Comparison of ENCODE assay signal across 22 cellular contexts in the genomic region with DNA sequence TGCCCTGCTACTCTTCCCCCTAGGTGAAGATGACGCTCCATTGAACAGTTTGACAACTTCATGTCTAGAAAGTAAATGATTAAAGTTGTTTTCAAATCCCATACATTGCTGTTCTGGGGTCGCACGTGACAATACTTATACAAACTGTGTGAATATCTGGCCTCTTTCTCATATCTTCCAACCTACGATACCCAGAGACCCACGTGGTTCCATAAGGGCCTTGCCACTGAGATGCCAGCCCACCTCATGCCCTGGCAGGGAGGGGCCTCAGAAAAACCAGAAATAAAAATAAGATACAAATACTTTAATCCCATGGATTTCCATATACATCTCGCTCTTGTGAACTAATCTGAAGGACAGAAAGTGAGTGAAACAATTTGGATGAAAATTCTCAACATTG. TPM values are rescaled to one million over a fixed set of nuclear protein-coding genes. Genes with fewer than 3 reads are reported as not detected.
"Had no signal": no experiment of that assay in that cellular context is flagged by ENCODE, and none has a peak within 500 bp of the region (broad histone marks: within the 10 kb centered on the region; RNA-seq: fewer than 3 reads in every experiment).

No MANE protein-coding gene starts in this region.

- H3K4me1 Mint-ChIP-seq: brain had no signal

- H3K27me3 ChIP-seq: dorsolateral prefrontal cortex, neutrophil, spleen, suprapubic skin, transverse colon, uterus had no signal

- H3K36me3 Mint-ChIP-seq: brain had no signal

- H3K27ac ChIP-seq: dorsolateral prefrontal cortex, lower lobe of right lung, neutrophil, spleen, suprapubic skin, transverse colon, uterus had no signal

- DNase-seq: activated CD4-positive, CD25-positive, alpha-beta regulatory T cell treated with anti-CD3 and anti-CD28 coated beads, Interleukin-2, amount 50 U/mL, for 72 hours; activated gamma-delta T cell; caudate nucleus; dorsolateral prefrontal cortex; erythroblast; foreskin melanocyte; glutamatergic neuron; hippocampal formation; islet precursor cell; left colon; lower lobe of right lung; naive thymus-derived CD8-positive, alpha-beta T cell; spleen; stimulated activated naive CD4-positive, alpha-beta T cell treated with Interleukin-2 at 50 U/mL for 16 hours; transverse colon; uterus had no signal

- ATAC-seq: left colon; naive thymus-derived CD8-positive, alpha-beta T cell had no signal

- H3K4me3 Mint-ChIP-seq: brain had no signal

- H3K27me3 Mint-ChIP-seq: activated naive CD8-positive, alpha-beta T cell had no signal

- H3K27ac Mint-ChIP-seq: activated naive CD8-positive, alpha-beta T cell; brain had no signal

- H3K9me3 ChIP-seq: lower lobe of right lung, neutrophil, spleen, suprapubic skin, transverse colon, uterus had no signal

- H3K4me1 ChIP-seq: lower lobe of right lung, spleen, suprapubic skin, uterus had no signal

RNA-seq across cellular contexts. Expression of gene GZMH, which starts 20.0 kb away (rescaled TPM):
- total RNA-seq: left colon, mesenteric fat pad, suprapubic skin had no signal

RNA-seq across cellular contexts. Expression of gene CTSG, which starts 53.5 kb away (rescaled TPM):
- total RNA-seq: naive thymus-derived CD8-positive, alpha-beta T cell; T-helper 1 cell treated with Interleukin-12 subunit alpha and Interleukin-12 subunit beta and Interleukin-4 antibody, amounts not matched to agents 30 ng/mL and 1 ng/mL, for 36 hours had no signal
